ENCODE assay signal across 8 cellular contexts in genomic region chr9:94603259-94603776, GRCh38. TPM values are rescaled to one million over a fixed set of nuclear protein-coding genes. Genes with fewer than 3 reads are reported as not detected.
DNase-seq lines count a peak whose midpoint lies in the region; ATAC-seq and TF ChIP-seq lines count a peak whose summit lies in the region.

No MANE protein-coding gene starts in this region.

- intact Hi-C loops in transverse colon (cut with DNase I; ENCODE audit: low total_unique reads): no loop called here

- peak; percentile 5 for TF ChIP-seq POLR2A in transverse colon (IDR thresholded peaks at IDR 0.05)

- peak overlapping the region; percentile 15 for H3K4me2 ChIP-seq in parathyroid adenoma (ENCODE audit: low read length)

- H3K27me3 ChIP-seq in RWPE2 (ENCODE audit: insufficient read depth, poor library complexity, severe bottlenecking) (no peaks in the 10 kb centered on the region), parathyroid adenoma (ENCODE audit: control insufficient read depth, insufficient read depth, low read length) (no peaks in the 10 kb centered on the region), transverse colon (no peaks in the 10 kb centered on the region)

- 8% methylated on average over 15 of the region's 15 CpGs; no CpG with 5 or more reads in 1 of the 2 donors for WGBS in transverse colon (ENCODE audit: low coverage in 1 of 2), 2 donors

- in situ Hi-C loops in G401 (cut with HindIII; ENCODE audit: low sequenced_read_pairs): no loop called here
- in situ Hi-C loops in transverse colon (cut with MboI; ENCODE audit: low pct_ligation_motif_present in 1 of 4, low pct_unique_long_range_greater_than_20kb in 1 of 4, low sequenced_read_pairs in 3 of 4): no loop called here

- H3K4me1 ChIP-seq in RWPE2 (ENCODE audit: insufficient read depth, poor library complexity, severe bottlenecking) (no peaks in the 10 kb centered on the region), parathyroid adenoma (peaks cover 6% of the 10 kb centered on the region), transverse colon (peaks cover 26 to 64% (median 46%) of the 10 kb centered on the region in 4 donors)

- H3K36me3 ChIP-seq in RWPE2 (ENCODE audit: low read depth) (no peaks in the 10 kb centered on the region), parathyroid adenoma (ENCODE audit: control insufficient read depth, insufficient read depth, low read length) (no peaks in the 10 kb centered on the region), transverse colon (no peaks in the 10 kb centered on the region)

- ATAC-seq in RWPE2 (ENCODE audit: low read depth) (peak; percentile 88), GM18909 (IDR thresholded peaks at IDR 0.05; ENCODE audit: poor library complexity, unreplicated experiment) (no peak)

- H3K4me3 ChIP-seq in Jurkat, Clone E6-1 (ENCODE audit: low read length): no peak overlapping the region
- H3K4me3 ChIP-seq in RWPE2 (ENCODE audit: severe bottlenecking) (no peak overlapping the region), parathyroid adenoma (ENCODE audit: low read depth, low read length) (no peak overlapping the region), transverse colon (no peak overlapping the region)

- peaks cover 3% of the 10 kb centered on the region for H3K79me2 ChIP-seq in parathyroid adenoma

- no peak for TF ChIP-seq EP300 in transverse colon (IDR thresholded peaks at IDR 0.05; ENCODE audit: low read depth)

- H3K9me3 ChIP-seq in RWPE2 (ENCODE audit: severe bottlenecking) (no peaks in the 10 kb centered on the region), parathyroid adenoma (ENCODE audit: control insufficient read depth, low read length) (no peaks in the 10 kb centered on the region), transverse colon (no peaks in the 10 kb centered on the region)

- H2AFZ ChIP-seq in parathyroid adenoma: no peak overlapping the region

- DNase-seq in G401 (ENCODE audit: low spot score) (peak; percentile 42), RWPE2 (ENCODE audit: low spot score) (no peak), glomerular visceral epithelial cell (ENCODE audit: extremely low spot score) (peak; percentile 47), transverse colon (peak; percentile 84)
- peak; percentile 35 for DNase-seq in Jurkat, Clone E6-1 (ENCODE audit: low read depth, low spot score)
- peak; percentile 6 for DNase-seq in activated gamma-delta T cell treated with anti-CD3 and anti-CD28 coated beads, Interleukin-2, amount 50 U/mL, for 16 hours (ENCODE audit: low read depth)

- H3K27ac ChIP-seq in RWPE2 (ENCODE audit: poor library complexity, severe bottlenecking): no peak overlapping the region
- H3K27ac ChIP-seq in parathyroid adenoma: peak overlapping the region; percentile 57
- H3K27ac ChIP-seq in transverse colon: peak overlapping the region; percentile 75 to 89 (median 80)

- TF ChIP-seq CTCF in RWPE2 (IDR thresholded peaks at IDR 0.05; ENCODE audit: poor library complexity, severe bottlenecking): peak; percentile 83
- TF ChIP-seq CTCF in parathyroid adenoma (IDR thresholded peaks at IDR 0.05): peak; percentile 60
- TF ChIP-seq CTCF in transverse colon (IDR thresholded peaks at IDR 0.05): peak; percentile 48 to 75 (median 66)

- H3K9ac ChIP-seq in parathyroid adenoma: no peak overlapping the region

RNA-seq across cellular contexts. Expression of gene FBP2, which starts 9.7 kb away (rescaled TPM):
- total RNA-seq in G401 (2014; rRNA removed; shearing (Covaris generic)): 0.14 TPM in 1 of 2 replicates, not detected in the other
- polyA plus RNA-seq in Jurkat, Clone E6-1 (2012; ENCODE audit: insufficient read depth, insufficient read length): not detected
- not detected for total RNA-seq in transverse colon

RNA-seq across cellular contexts. Expression of gene FBP1, which starts 36.0 kb away (rescaled TPM):
- 0.49 and 1.3 TPM in 2 replicates for total RNA-seq in G401 (2014; rRNA removed; shearing (Covaris generic))
- not detected for polyA plus RNA-seq in Jurkat, Clone E6-1 (2012; ENCODE audit: insufficient read depth, insufficient read length)
- 10 to 100 TPM; 21.3 to 55.7 (median 44.6) TPM for total RNA-seq in transverse colon

RNA-seq across cellular contexts. Expression of gene PCAT7, which starts 48.4 kb away (rescaled TPM):
- total RNA-seq in G401 (2014; rRNA removed; shearing (Covaris generic)): 11.6 and 19.3 TPM in 2 replicates
- polyA plus RNA-seq in Jurkat, Clone E6-1 (2012; ENCODE audit: insufficient read depth, insufficient read length): not detected
- 1 to 10 TPM in 3 of 4 donors, under 1 TPM in 1; 0.60 to 5.2 (median 1.7) TPM for total RNA-seq in transverse colon
